ENCODE assay signal across 1 cellular context in genomic region chr1:175016073-175016722, GRCh38.
A peak's percentile ranks its signal among the peaks of the same experiment; 100 is the strongest.
TF ChIP-seq lines count a peak whose summit lies in the region.

No MANE protein-coding gene starts in this region.

TF ChIP-seq in IMR-90, 13 proteins besides CTCF, POLR2A, EP300 and RAD21:
- TF ChIP-seq NFE2L2 (IDR thresholded peaks at IDR 0.05; ENCODE audit: low read depth, low read length): no peak
- TF ChIP-seq MAZ (IDR thresholded peaks at IDR 0.05; ENCODE audit: borderline replicate concordance, low read depth, low read length): no peak
- no peak for TF ChIP-seq RCOR1 (IDR thresholded peaks at IDR 0.05; ENCODE audit: insufficient replicate concordance, low read length)
- 0 out of 2 replicates have a peak, but pooled peaks have one; percentile 23 for TF ChIP-seq CEBPB (IDR thresholded peaks at IDR 0.05; ENCODE audit: low read depth, low read length)
- no peak for TF ChIP-seq SMC3 (IDR thresholded peaks at IDR 0.05; ENCODE audit: low read depth, low read length)
- TF ChIP-seq MXI1 (IDR thresholded peaks at IDR 0.05; ENCODE audit: borderline replicate concordance, low read depth, low read length): no peak
- no peak for TF ChIP-seq MAFK (IDR thresholded peaks at IDR 0.05; ENCODE audit: low read depth, low read length)
- no peak for TF ChIP-seq FOS (IDR thresholded peaks at IDR 0.05; ENCODE audit: low read depth, low read length)
